ENCODE assay signal across 9 cellular contexts in genomic region chr22:17036842-17037711, GRCh38. TPM values are rescaled to one million over a fixed set of nuclear protein-coding genes. Genes with fewer than 3 reads are reported as not detected.
DNase-seq lines count a peak whose midpoint lies in the region; ATAC-seq and TF ChIP-seq lines count a peak whose summit lies in the region.
"Not testable (repeated sequence)": the region's sequence is repeated elsewhere in the genome, so short reads cannot be mapped to it uniquely, and the experiment has no call there.
"Had no signal": no experiment of that assay in that cellular context is flagged by ENCODE, and none has a peak within 500 bp of the region (broad histone marks: within the 10 kb centered on the region; RNA-seq: fewer than 3 reads in every experiment).

No MANE protein-coding gene starts in this region.

- 20 to 60% (median 30%) methylated on average over 4 to 36 of the region's 56 CpGs for WGBS in stomach, 5 donors

- TF ChIP-seq POLR2A in stomach (IDR thresholded peaks at IDR 0.05): not testable (repeated sequence)

- H3K36me3 ChIP-seq in lower lobe of right lung, stomach: not testable (repeated sequence)

- CTCF ChIA-PET in activated CD8-positive, alpha-beta memory T cell treated with anti-CD3 and anti-CD28 coated beads, Interleukin-2, amount 10 ng/mL, durations not matched to agents 7 days and 5 days (lab: Charles Lee): not testable (repeated sequence)

- intact Hi-C loops in lower lobe of right lung (cut with DNase I); stomach (cut with DNase I; ENCODE audit: low total_unique reads): not testable (repeated sequence)

- not testable (repeated sequence) for H3K27ac ChIP-seq in lower lobe of right lung
- H3K27ac ChIP-seq in stomach: peak overlapping the region; percentile 51 to 77 (median 73)

- H3K27ac Mint-ChIP-seq in activated CD8-positive, alpha-beta memory T cell treated with anti-CD3 and anti-CD28 coated beads, Interleukin-2, amount 10 ng/mL, durations not matched to agents 7 days and 5 days: not testable (repeated sequence)

- DNase-seq in COLO668 (lab: John Stamatoyannopoulos, UW; ENCODE audit: unreplicated experiment) (peak; percentile 26), NCI-H82 (lab: John Stamatoyannopoulos, UW) (peak; percentile 56), stomach (peak; percentile 49)
- DNase-seq in activated CD8-positive, alpha-beta memory T cell treated with anti-CD3 and anti-CD28 coated beads, Interleukin-2, amount 10 ng/mL, durations not matched to agents 7 days and 5 days; epithelial cell of esophagus (ENCODE audit: low read depth); lower lobe of right lung: not testable (repeated sequence)

- peak; percentile 74 for ATAC-seq in GM19463 (IDR thresholded peaks at IDR 0.05; ENCODE audit: unreplicated experiment)
- peak; percentile 67 for ATAC-seq in HG03280 (IDR thresholded peaks at IDR 0.05; ENCODE audit: unreplicated experiment)
- ATAC-seq in activated CD8-positive, alpha-beta memory T cell treated with anti-CD3 and anti-CD28 coated beads, Interleukin-2, amount 10 ng/mL, durations not matched to agents 7 days and 5 days: peak; percentile 73
- ATAC-seq in lower lobe of right lung: peak; percentile 88

- H3K4me3 ChIP-seq in epithelial cell of esophagus (ENCODE audit: low read length): peak overlapping the region; percentile 37
- H3K4me3 ChIP-seq in lower lobe of right lung: peak overlapping the region; percentile 38
- peak overlapping the region; percentile 38 to 53 (median 46) for H3K4me3 ChIP-seq in stomach

- H3K4me3 Mint-ChIP-seq in activated CD8-positive, alpha-beta memory T cell treated with anti-CD3 and anti-CD28 coated beads, Interleukin-2, amount 10 ng/mL, durations not matched to agents 7 days and 5 days: peak overlapping the region; percentile 39

- H3K27me3 Mint-ChIP-seq in activated CD8-positive, alpha-beta memory T cell treated with anti-CD3 and anti-CD28 coated beads, Interleukin-2, amount 10 ng/mL, durations not matched to agents 7 days and 5 days: peaks cover 27% of the 10 kb centered on the region

- H3K36me3 Mint-ChIP-seq in activated CD8-positive, alpha-beta memory T cell treated with anti-CD3 and anti-CD28 coated beads, Interleukin-2, amount 10 ng/mL, durations not matched to agents 7 days and 5 days: not testable (repeated sequence)

- not testable (repeated sequence) for H3K9me3 Mint-ChIP-seq in activated CD8-positive, alpha-beta memory T cell treated with anti-CD3 and anti-CD28 coated beads, Interleukin-2, amount 10 ng/mL, durations not matched to agents 7 days and 5 days (ENCODE audit: low read depth)

- not testable (repeated sequence) for TF ChIP-seq EP300 in stomach (IDR thresholded peaks at IDR 0.05)

- H3K27me3 ChIP-seq in lower lobe of right lung (ENCODE audit: low read depth) (peaks cover 25% of the 10 kb centered on the region), stomach (peaks cover 0 to 45% (median 13%) of the 10 kb centered on the region in 3 donors)

- not testable (repeated sequence) for TF ChIP-seq CTCF in epithelial cell of esophagus (IDR thresholded peaks at IDR 0.05; ENCODE audit: insufficient read depth, low read depth, low read length, missing control alignments); lower lobe of right lung (IDR thresholded peaks at IDR 0.05); stomach (IDR thresholded peaks at IDR 0.05)

- not testable (repeated sequence) for H3K9me3 ChIP-seq in lower lobe of right lung, stomach

- H3K4me1 ChIP-seq in lower lobe of right lung: not testable (repeated sequence)
- H3K4me1 ChIP-seq in stomach: peaks cover 0 to 13% (median 8%) of the 10 kb centered on the region in 4 donors

- H3K4me1 Mint-ChIP-seq in activated CD8-positive, alpha-beta memory T cell treated with anti-CD3 and anti-CD28 coated beads, Interleukin-2, amount 10 ng/mL, durations not matched to agents 7 days and 5 days: not testable (repeated sequence)

RNA-seq across cellular contexts. Expression of gene GAB4, which starts 29.1 kb away (rescaled TPM):
- not detected for total RNA-seq in activated CD8-positive, alpha-beta memory T cell treated with anti-CD3 and anti-CD28 coated beads, Interleukin-2, amount 10 ng/mL, durations not matched to agents 7 days and 5 days
- not detected for total RNA-seq in lower lobe of right lung
- not detected for total RNA-seq in stomach
- polyA plus RNA-seq in stomach: not detected
- total RNA-seq: lung microvascular endothelial cell had no signal

RNA-seq across cellular contexts. Expression of gene IL17RA, which starts 47.7 kb away (rescaled TPM):
- 10 to 100 TPM; 22.5 to 25.1 TPM for total RNA-seq in activated CD8-positive, alpha-beta memory T cell treated with anti-CD3 and anti-CD28 coated beads, Interleukin-2, amount 10 ng/mL, durations not matched to agents 7 days and 5 days
- total RNA-seq in lower lobe of right lung (54.8 TPM), stomach (10 to 100 TPM in 4 of 5 donors, 1 to 10 TPM in 1; 6.2 to 19.1 (median 14.7) TPM)
- 1 to 10 TPM; 3.2 to 3.8 (median 3.7) TPM for polyA plus RNA-seq in stomach
